1 cellular context compared by ENCODE assay signal in the genomic region with DNA sequence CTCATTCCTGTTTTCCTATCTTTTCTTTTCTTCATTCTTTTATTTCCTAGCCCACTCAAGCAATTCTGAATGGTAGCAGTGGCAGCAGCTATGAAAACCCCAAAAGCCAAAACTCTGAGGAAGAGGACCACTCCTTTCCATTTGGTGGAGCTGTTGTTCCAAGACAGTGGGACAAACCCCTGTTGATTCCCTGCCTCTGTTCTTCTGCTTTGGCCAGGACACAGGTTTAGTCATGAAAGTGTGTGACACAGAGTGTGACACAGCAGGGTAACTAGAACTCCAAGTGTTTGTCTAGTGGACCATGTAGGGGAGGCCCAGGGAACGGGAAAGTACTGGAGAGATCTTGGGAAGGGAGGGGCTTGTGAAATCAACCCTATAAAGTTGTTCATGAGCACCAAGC.
TF ChIP-seq lines count a peak whose summit lies in the region.

No MANE protein-coding gene starts in this region.

TF ChIP-seq in GM12878, 131 proteins besides CTCF, POLR2A, EP300 and RAD21 (continued from another document):
- TF ChIP-seq, protein P1, sequence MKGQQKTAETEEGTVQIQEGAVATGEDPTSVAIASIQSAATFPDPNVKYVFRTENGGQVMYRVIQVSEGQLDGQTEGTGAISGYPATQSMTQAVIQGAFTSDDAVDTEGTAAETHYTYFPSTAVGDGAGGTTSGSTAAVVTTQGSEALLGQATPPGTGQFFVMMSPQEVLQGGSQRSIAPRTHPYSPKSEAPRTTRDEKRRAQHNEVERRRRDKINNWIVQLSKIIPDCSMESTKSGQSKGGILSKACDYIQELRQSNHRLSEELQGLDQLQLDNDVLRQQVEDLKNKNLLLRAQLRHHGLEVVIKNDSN (IDR thresholded peaks at IDR 0.05; ENCODE audit: borderline replicate concordance, extremely low read length, insufficient read depth, low read depth, low read length): no peak
